Comparison of ENCODE assay signal across 21 cellular contexts in the genomic region with DNA sequence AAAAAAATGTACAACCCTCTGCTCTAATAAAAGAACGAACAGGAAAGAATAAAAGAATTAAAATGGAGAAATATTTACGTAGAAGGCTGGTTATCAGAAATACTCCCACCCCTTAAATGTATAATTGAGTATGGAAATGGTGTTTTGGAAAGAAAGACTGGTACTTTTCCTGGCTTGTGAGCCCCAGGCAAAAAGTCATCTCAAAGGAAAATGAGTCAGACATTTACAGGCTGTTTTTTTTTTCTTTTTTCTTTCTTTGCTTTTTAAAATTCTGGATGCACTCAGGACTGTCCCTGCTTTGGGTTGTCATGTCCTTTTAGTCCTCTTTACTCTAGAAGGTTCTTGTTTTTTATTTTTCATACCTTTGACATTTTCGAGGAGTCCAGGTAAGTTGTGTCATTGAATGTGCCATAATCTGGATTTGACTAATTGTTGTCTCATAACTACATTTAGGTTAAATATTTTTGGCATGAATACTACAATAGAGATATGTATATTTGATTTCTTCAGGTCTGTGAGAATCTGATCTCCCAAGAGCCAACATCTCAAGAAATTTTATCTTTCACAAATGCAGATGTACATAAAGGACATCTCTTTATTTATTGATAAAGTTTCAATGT.
"Had no signal": no experiment of that assay in that cellular context is flagged by ENCODE, and none has a peak within 500 bp of the region (broad histone marks: within the 10 kb centered on the region; RNA-seq: fewer than 3 reads in every experiment).

No MANE protein-coding gene starts in this region.

- H3K4me1 ChIP-seq: adrenal gland, left lung, spleen had no signal

- H3K4me3 ChIP-seq: adrenal gland, left lung, sigmoid colon, spleen had no signal

- H3K27ac Mint-ChIP-seq: activated T-cell treated with anti-CD3 and anti-CD28 coated beads, Interleukin-2, amount 50 U/mL, for 72 hours; nephron; stimulated activated naive B cell treated with anti-CD40 and anti-IgM and Interleukin-4, amounts not matched to agents 10 μg/mL and 1 μg/mL and 100 μg/mL, for 72 hours had no signal

- H3K27me3 ChIP-seq: adrenal gland, left lung, sigmoid colon, spleen had no signal

- H3K4me1 Mint-ChIP-seq: nephron; stimulated activated naive B cell treated with anti-CD40 and anti-IgM and Interleukin-4, amounts not matched to agents 10 μg/mL and 1 μg/mL and 100 μg/mL, for 72 hours had no signal

- H3K4me3 Mint-ChIP-seq: activated T-cell treated with anti-CD3 and anti-CD28 coated beads, Interleukin-2, amount 50 U/mL, for 72 hours; nephron; stimulated activated naive B cell treated with anti-CD40 and anti-IgM and Interleukin-4, amounts not matched to agents 10 μg/mL and 1 μg/mL and 100 μg/mL, for 72 hours had no signal

- H3K27ac ChIP-seq: adrenal gland, left lung, sigmoid colon, spleen, WERI-Rb-1 had no signal

- H3K27me3 Mint-ChIP-seq: stimulated activated naive B cell treated with anti-CD40 and anti-IgM and Interleukin-4, amounts not matched to agents 10 μg/mL and 1 μg/mL and 100 μg/mL, for 72 hours had no signal

- H3K36me3 ChIP-seq: adrenal gland, left lung, sigmoid colon, spleen, WERI-Rb-1 had no signal

- DNase-seq: activated CD4-positive, alpha-beta T cell treated with anti-CD3 and anti-CD28 coated beads for 1 hour; activated CD8-positive, alpha-beta memory T cell treated with anti-CD3 and anti-CD28 coated beads for 24 hours; activated CD8-positive, alpha-beta memory T cell treated with anti-CD3 and anti-CD28 coated beads, Interleukin-2, amount 50 U/mL, for 48 hours; activated effector memory CD4-positive, alpha-beta T cell treated with anti-CD3 and anti-CD28 coated beads, Interleukin-2, amount 50 U/mL, for 16 hours; activated naive CD4-positive, alpha-beta T cell treated with anti-CD3 and anti-CD28 coated beads, Interleukin-2, amount 50 U/mL, for 16 hours; activated T-cell treated with anti-CD3 and anti-CD28 coated beads, Interleukin-2, amount 50 U/mL, for 72 hours; adrenal gland; dermis blood vessel endothelial cell; effector memory CD4-positive, alpha-beta T cell; foreskin fibroblast; hypothalamus; left lung; midbrain; nucleus accumbens; posterior cingulate gyrus; sigmoid colon; spleen; stimulated activated naive B cell treated with anti-CD40 and anti-IgM and Interleukin-4, amounts not matched to agents 10 μg/mL and 1 μg/mL and 100 μg/mL, for 72 hours; T-helper 2 cell; WERI-Rb-1 had no signal
